Comparison of ENCODE assay signal across 18 cellular contexts in the genomic region with DNA sequence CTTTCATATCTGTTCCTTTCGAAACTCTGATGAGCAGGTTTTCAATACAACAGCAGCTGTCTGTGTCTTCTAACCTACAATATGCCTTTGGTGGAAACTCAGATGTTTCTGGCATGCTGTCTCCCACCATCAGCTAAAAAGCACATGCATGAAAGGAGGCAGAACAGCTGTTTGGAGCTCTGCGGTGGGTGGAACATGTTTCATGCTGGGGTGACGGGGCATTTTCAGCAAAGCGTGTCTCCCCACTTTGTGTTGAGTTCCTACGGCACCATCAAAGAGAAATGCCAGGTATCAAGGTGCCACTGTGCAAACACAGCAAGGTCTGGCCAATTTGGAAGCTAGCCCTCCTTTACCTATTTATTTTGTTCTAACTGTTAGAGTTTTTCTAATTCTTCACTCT.
"Had no signal": no experiment of that assay in that cellular context is flagged by ENCODE, and none has a peak within 500 bp of the region (broad histone marks: within the 10 kb centered on the region; RNA-seq: fewer than 3 reads in every experiment).

No MANE protein-coding gene starts in this region.

- DNase-seq: activated CD4-positive, alpha-beta T cell treated with anti-CD3 and anti-CD28 coated beads for 1 hour; activated CD4-positive, alpha-beta T cell treated with anti-CD3 and anti-CD28 coated beads, Interleukin-2, amount 50 U/mL, for 1 hour; activated CD8-positive, alpha-beta T cell treated with anti-CD3 and anti-CD28 coated beads, Interleukin-2, amount 10 ng/mL, durations not matched to agents 7 days and 5 days; activated gamma-delta T cell treated with Interleukin-2 at 50 U/mL for 16 hours; anterior cingulate cortex; caudate nucleus; effector CD4-positive, alpha-beta T cell; foreskin melanocyte; immature natural killer cell; lower lobe of right lung; naive thymus-derived CD8-positive, alpha-beta T cell; spleen; stimulated activated CD4-positive, alpha-beta T cell treated with anti-CD3 and anti-CD28 coated beads, Interleukin-4, amount 100 ng/mL, for 24 hours; stimulated activated naive CD4-positive, alpha-beta T cell treated with Interleukin-2 at 50 U/mL for 16 hours; tibial artery had no signal

- H3K27me3 ChIP-seq: hepatocyte, neural progenitor cell, spleen, tibial artery had no signal

- H3K4me3 ChIP-seq: hepatocyte, lower lobe of right lung, neural progenitor cell, spleen, tibial artery had no signal

- H3K27ac ChIP-seq: hepatocyte, lower lobe of right lung, neural progenitor cell, spleen, tibial artery had no signal

- H3K9me3 ChIP-seq: lower lobe of right lung, spleen, tibial artery had no signal

- H3K4me1 ChIP-seq: lower lobe of right lung, spleen, tibial artery had no signal

- ATAC-seq: activated CD8-positive, alpha-beta T cell treated with anti-CD3 and anti-CD28 coated beads, Interleukin-2, amount 10 ng/mL, durations not matched to agents 7 days and 5 days; left lobe of liver; lower lobe of right lung; naive thymus-derived CD8-positive, alpha-beta T cell had no signal

- H3K36me3 ChIP-seq: lower lobe of right lung, neural progenitor cell, spleen, tibial artery had no signal
